ENCODE assay signal across 28 cellular contexts in genomic region chr13:105426454-105426853, GRCh38. TPM values are rescaled to one million over a fixed set of nuclear protein-coding genes. Genes with fewer than 3 reads are reported as not detected.
"Had no signal": no experiment of that assay in that cellular context is flagged by ENCODE, and none has a peak within 500 bp of the region (broad histone marks: within the 10 kb centered on the region; RNA-seq: fewer than 3 reads in every experiment).

No MANE protein-coding gene starts in this region.

- H3K27me3 ChIP-seq: dorsolateral prefrontal cortex, gastrocnemius medialis, neutrophil, suprapubic skin, transverse colon, upper lobe of right lung, uterus had no signal

- H3K27ac ChIP-seq: dorsolateral prefrontal cortex, gastrocnemius medialis, lower lobe of right lung, neutrophil, parathyroid adenoma, suprapubic skin, transverse colon, upper lobe of right lung, uterus had no signal

- DNase-seq: dorsolateral prefrontal cortex; effector CD4-positive, alpha-beta T cell; foreskin fibroblast; gastrocnemius medialis; head of caudate nucleus; left ventricle myocardium superior; lower lobe of right lung; naive thymus-derived CD8-positive, alpha-beta T cell; nephron progenitor cell; stimulated activated CD4-positive, alpha-beta T cell treated with anti-CD3 and anti-CD28 coated beads, Interleukin-12 subunit alpha, Interleukin-12 subunit beta, amount 100 ng/mL, for 4 hours; stimulated activated CD4-positive, alpha-beta T cell treated with anti-CD3 and anti-CD28 coated beads, Interleukin-1b, Interleukin-23, amount 100 ng/mL, for 48 hours; stimulated activated CD4-positive, alpha-beta T cell treated with anti-CD3 and anti-CD28 coated beads, Interleukin-4, amount 100 ng/mL, for 1 hour; stimulated activated CD8-positive, alpha-beta memory T cell treated with anti-CD3 and anti-CD28 coated beads, Interleukin-4, amount 100 ng/mL, for 48 hours; stimulated activated naive CD4-positive, alpha-beta T cell; stimulated activated naive CD8-positive, alpha-beta T cell treated with anti-CD3 and anti-CD28 coated beads, Interleukin-15, amount 100 ng/mL, for 72 hours; transverse colon; upper lobe of right lung; uterus had no signal

- H3K36me3 ChIP-seq: gastrocnemius medialis, lower lobe of right lung, neutrophil, suprapubic skin, transverse colon, upper lobe of right lung, uterus had no signal

- H3K9me3 ChIP-seq: gastrocnemius medialis, lower lobe of right lung, neutrophil, suprapubic skin, transverse colon, upper lobe of right lung, uterus had no signal

- H3K4me1 ChIP-seq: gastrocnemius medialis, lower lobe of right lung, parathyroid adenoma, suprapubic skin, transverse colon, upper lobe of right lung, uterus had no signal

- H3K4me3 ChIP-seq: dorsolateral prefrontal cortex, gastrocnemius medialis, lower lobe of right lung, smooth muscle cell, suprapubic skin, transverse colon, upper lobe of right lung, uterus had no signal

RNA-seq across cellular contexts. Expression of gene DAOA, which starts 39.4 kb away (rescaled TPM):
- total RNA-seq: dorsolateral prefrontal cortex; gastrocnemius medialis; glomerular endothelial cell; left ventricle myocardium superior; lower lobe of right lung; mesenteric fat pad; myocyte; naive thymus-derived CD8-positive, alpha-beta T cell; omental fat pad; progenitor cell of endocrine pancreas; sciatic nerve; smooth muscle cell; suprapubic skin; transverse colon; upper lobe of right lung; uterus had no signal
